25 cellular contexts compared by ENCODE assay signal in genomic region chr10:48536916-48537890, GRCh38.
DNase-seq lines count a peak whose midpoint lies in the region; ATAC-seq and TF ChIP-seq lines count a peak whose summit lies in the region.
"Had no signal": no experiment of that assay in that cellular context is flagged by ENCODE, and none has a peak within 500 bp of the region (broad histone marks: within the 10 kb centered on the region; RNA-seq: fewer than 3 reads in every experiment).

No MANE protein-coding gene starts in this region.

- H3K79me2 ChIP-seq in GM23338 (replicated peaks; ENCODE audit: insufficient read depth): no peaks in the 10 kb centered on the region

- WGBS in iPS DF 6.9 (ENCODE audit: insufficient coverage, insufficient read length): no CpG with 5 or more reads among the region's 13 CpGs
- 87 to 93% (median 90%) methylated on average over 13 of the region's 13 CpGs for WGBS in spleen, 5 donors

- POLR2A ChIA-PET in naive thymus-derived CD4-positive, alpha-beta T cell (lab: Charles Lee): no interaction called here

- peak overlapping the region; percentile 51; the same call in 2 of the 3 replicates for H3K4me3 Mint-ChIP-seq in GM23338
- no peak overlapping the region for H3K4me3 Mint-ChIP-seq in naive thymus-derived CD4-positive, alpha-beta T cell
- H3K4me3 Mint-ChIP-seq: activated CD8-positive, alpha-beta T cell treated with anti-CD3 and anti-CD28 coated beads for 36 hours; CD4-positive, alpha-beta T cell; stimulated activated effector memory CD8-positive, alpha-beta T cell treated with anti-CD3 and anti-CD28 coated beads, Interleukin-12 subunit alpha, Interleukin-12 subunit beta, amount 100 ng/mL, for 72 hours had no signal

- peak overlapping the region; percentile 24; the same call in 1 of the 2 replicates for H3K4me3 ChIP-seq in GM23338
- H3K4me3 ChIP-seq in NT2/D1 (ENCODE audit: insufficient read length, low read depth): no peak overlapping the region
- no peak overlapping the region for H3K4me3 ChIP-seq in iPS DF 6.9 (ENCODE audit: low read length)
- no peak overlapping the region for H3K4me3 ChIP-seq in spleen
- H3K4me3 ChIP-seq in naive thymus-derived CD4-positive, alpha-beta T cell (ENCODE audit: low read length): no peak overlapping the region

- H3K36me3 ChIP-seq in GM23338 (ENCODE audit: insufficient read depth) (no peaks in the 10 kb centered on the region), NT2/D1 (ENCODE audit: insufficient read depth, insufficient read length, low read length) (no peaks in the 10 kb centered on the region), iPS DF 6.9 (ENCODE audit: control insufficient read depth, insufficient read depth, low read length) (no peaks in the 10 kb centered on the region), spleen (no peaks in the 10 kb centered on the region)
- H3K36me3 ChIP-seq in naive thymus-derived CD4-positive, alpha-beta T cell (ENCODE audit: control insufficient read depth in 2 of 3, insufficient read depth in 3 of 3, low read length in 3 of 3): no peaks in the 10 kb centered on the region

- peak; percentile 81 for DNase-seq in GM23338 (ENCODE audit: low spot score)
- no peak for DNase-seq in NT2/D1 (ENCODE audit: low read depth, low spot score)
- DNase-seq in iPS DF 6.9 (ENCODE audit: low read depth, low spot score): no peak
- DNase-seq in spleen: peak; percentile 49
- no peak for DNase-seq in anterior cingulate cortex (lab: John Stamatoyannopoulos, UW)
- DNase-seq in activated gamma-delta T cell treated with Interleukin-2 at 50 U/mL for 16 hours: no peak
- DNase-seq in naive thymus-derived CD4-positive, alpha-beta T cell: no peak
- DNase-seq: activated CD8-positive, alpha-beta T cell treated with anti-CD3 and anti-CD28 coated beads for 36 hours; activated T-cell treated with anti-CD3 and anti-CD28 coated beads, Interleukin-2, amount 50 U/mL, for 1 hour; CD4-positive, alpha-beta T cell; cerebellar nuclear complex; DMS153; GDM1; H7; hippocampal formation; NCI-H1092 treated with DMSO at 0.1 percent for 48 hours; NCI-H2029; NCI-H345; NCI-H774; stimulated activated CD4-positive, alpha-beta T cell treated with anti-CD3 and anti-CD28 coated beads, Interleukin-4, amount 100 ng/mL, for 24 hours; substantia nigra; T-helper 1 cell had no signal

- H3K9ac ChIP-seq in NT2/D1 (ENCODE audit: insufficient read length, low read depth): peak overlapping the region; percentile 61

- H4K20me1 ChIP-seq in GM23338 (replicated peaks; ENCODE audit: insufficient read depth): no peaks in the 10 kb centered on the region

- H3K27ac ChIP-seq in GM23338 (ENCODE audit: low read depth): peak overlapping the region; percentile 86
- H3K27ac ChIP-seq in iPS DF 6.9 (ENCODE audit: low read length): peak overlapping the region; percentile 12
- no peak overlapping the region for H3K27ac ChIP-seq in spleen
- H3K27ac ChIP-seq in naive thymus-derived CD4-positive, alpha-beta T cell (ENCODE audit: low read depth, low read length): no peak overlapping the region

- peak; percentile 23 for ATAC-seq in GM23338
- no peak for ATAC-seq in naive thymus-derived CD4-positive, alpha-beta T cell
- ATAC-seq: activated CD8-positive, alpha-beta T cell treated with anti-CD3 and anti-CD28 coated beads for 36 hours; sciatic nerve; stimulated activated effector memory CD8-positive, alpha-beta T cell treated with anti-CD3 and anti-CD28 coated beads, Interleukin-12 subunit alpha, Interleukin-12 subunit beta, amount 100 ng/mL, for 72 hours had no signal

- peaks cover 15% of the 10 kb centered on the region; the same call in 1 of the 2 replicates for H3K9me2 ChIP-seq in GM23338 (ENCODE audit: insufficient read depth)

- H3K27me3 ChIP-seq in GM23338 (ENCODE audit: insufficient read depth) (no peaks in the 10 kb centered on the region), NT2/D1 (ENCODE audit: insufficient read depth, insufficient read length) (no peaks in the 10 kb centered on the region), iPS DF 6.9 (ENCODE audit: control insufficient read depth, insufficient read depth, low read length) (no peaks in the 10 kb centered on the region), spleen (replicated peaks in 1 of 7) (no peaks in the 10 kb centered on the region)
- no peaks in the 10 kb centered on the region for H3K27me3 ChIP-seq in naive thymus-derived CD4-positive, alpha-beta T cell (ENCODE audit: control insufficient read depth in 2 of 2, insufficient read depth in 2 of 2, low read length in 2 of 2)

- TF ChIP-seq POLR2A in spleen (IDR thresholded peaks at IDR 0.05): no peak

- peak overlapping the region; percentile 64 for H3K4me2 ChIP-seq in GM23338

- H3K36me3 Mint-ChIP-seq in GM23338 (ENCODE audit: low read depth): no peaks in the 10 kb centered on the region; the same call in 1 of the 3 replicates
- H3K36me3 Mint-ChIP-seq in naive thymus-derived CD4-positive, alpha-beta T cell: no peaks in the 10 kb centered on the region
- H3K36me3 Mint-ChIP-seq: stimulated activated effector memory CD8-positive, alpha-beta T cell treated with anti-CD3 and anti-CD28 coated beads, Interleukin-12 subunit alpha, Interleukin-12 subunit beta, amount 100 ng/mL, for 72 hours had no signal

- H3K9me3 ChIP-seq in NT2/D1 (ENCODE audit: insufficient read depth, low read length): no peaks in the 10 kb centered on the region
- no peaks in the 10 kb centered on the region for H3K9me3 ChIP-seq in iPS DF 6.9 (ENCODE audit: control insufficient read depth, insufficient read depth, low read length)
- H3K9me3 ChIP-seq in spleen: no peaks in the 10 kb centered on the region
- no peaks in the 10 kb centered on the region for H3K9me3 ChIP-seq in naive thymus-derived CD4-positive, alpha-beta T cell (ENCODE audit: control insufficient read depth in 2 of 3, low read length in 3 of 3)

- CTCF ChIA-PET in naive thymus-derived CD4-positive, alpha-beta T cell (lab: Charles Lee): no interaction called here

- H3K4me1 ChIP-seq in GM23338 (ENCODE audit: insufficient read depth) (peaks cover 50% of the 10 kb centered on the region), NT2/D1 (ENCODE audit: insufficient read depth, insufficient read length) (peaks cover 13% of the 10 kb centered on the region), iPS DF 6.9 (ENCODE audit: control insufficient read depth, insufficient read depth, low read length) (peaks cover 13% of the 10 kb centered on the region), spleen (no peaks in the 10 kb centered on the region)
- H3K4me1 ChIP-seq in naive thymus-derived CD4-positive, alpha-beta T cell (ENCODE audit: control insufficient read depth in 2 of 2, insufficient read depth in 2 of 2, low read length in 2 of 2): no peaks in the 10 kb centered on the region

- peaks cover 47% of the 10 kb centered on the region for H3K4me1 Mint-ChIP-seq in GM23338
- no peaks in the 10 kb centered on the region for H3K4me1 Mint-ChIP-seq in naive thymus-derived CD4-positive, alpha-beta T cell
- H3K4me1 Mint-ChIP-seq: stimulated activated effector memory CD8-positive, alpha-beta T cell treated with anti-CD3 and anti-CD28 coated beads, Interleukin-12 subunit alpha, Interleukin-12 subunit beta, amount 100 ng/mL, for 72 hours had no signal

- peaks cover 14% of the 10 kb centered on the region for H3K27me3 Mint-ChIP-seq in GM23338 (ENCODE audit: insufficient read depth, low read depth, poor library complexity)
- H3K27me3 Mint-ChIP-seq in naive thymus-derived CD4-positive, alpha-beta T cell: peaks cover 0 to 14% (median 7%) of the 10 kb centered on the region in 5 donors
- H3K27me3 Mint-ChIP-seq: activated CD8-positive, alpha-beta T cell treated with anti-CD3 and anti-CD28 coated beads for 36 hours had no signal

- TF ChIP-seq CTCF in GM23338 (conservative IDR thresholded peaks at IDR 0.05; ENCODE audit: low read depth in 2 of 2) (no peak), spleen (IDR thresholded peaks at IDR 0.05 in 8 of 11, conservative IDR thresholded peaks at IDR 0.05 in 3 of 11) (no peak)

- peak overlapping the region; percentile 85 for H3K27ac Mint-ChIP-seq in GM23338
- H3K27ac Mint-ChIP-seq in naive thymus-derived CD4-positive, alpha-beta T cell: no peak overlapping the region
- H3K27ac Mint-ChIP-seq: activated CD8-positive, alpha-beta T cell treated with anti-CD3 and anti-CD28 coated beads for 36 hours; CD4-positive, alpha-beta T cell; progenitor cell of endocrine pancreas; stimulated activated effector memory CD8-positive, alpha-beta T cell treated with anti-CD3 and anti-CD28 coated beads, Interleukin-12 subunit alpha, Interleukin-12 subunit beta, amount 100 ng/mL, for 72 hours had no signal

- intact Hi-C loops in spleen (cut with DNase I; ENCODE audit: low total_unique reads): no loop called here
- intact Hi-C loops in naive thymus-derived CD4-positive, alpha-beta T cell (cut with micrococcal nuclease): no loop called here

- H3K9me3 Mint-ChIP-seq in GM23338: no peaks in the 10 kb centered on the region
- peaks cover 0 to 2% (median 0%) of the 10 kb centered on the region in 11 donors for H3K9me3 Mint-ChIP-seq in naive thymus-derived CD4-positive, alpha-beta T cell
- H3K9me3 Mint-ChIP-seq: activated CD8-positive, alpha-beta T cell treated with anti-CD3 and anti-CD28 coated beads for 36 hours; CD4-positive, alpha-beta T cell; stimulated activated effector memory CD8-positive, alpha-beta T cell treated with anti-CD3 and anti-CD28 coated beads, Interleukin-12 subunit alpha, Interleukin-12 subunit beta, amount 100 ng/mL, for 72 hours had no signal

- peaks cover 5% of the 10 kb centered on the region for H3F3A ChIP-seq in GM23338 (replicated peaks; ENCODE audit: low read depth)

- peak overlapping the region; percentile 2; the same call in 1 of the 2 replicates for H2AFZ ChIP-seq in GM23338

TF ChIP-seq in GM23338, 12 proteins besides CTCF, POLR2A, EP300 and RAD21 (continues in another document):
- TF ChIP-seq NANOG (IDR thresholded peaks at IDR 0.05; ENCODE audit: borderline replicate concordance) (peak; percentile 77), POLR2AphosphoS5 (IDR thresholded peaks at IDR 0.05; ENCODE audit: low read depth) (no peak), CREB1 (CRISPR knock-in tag; IDR thresholded peaks at IDR 0.05; ENCODE audit: low read depth) (no peak), ZNF114 (CRISPR knock-in tag; IDR thresholded peaks at IDR 0.05) (peak; percentile 85; the same call in 1 of the 2 replicates)

Comparison
In these comparisons a context has a peak if more than half of its experiments do, and no peak if none do; other contexts are left out.
1. DNase-seq: peak in GM23338 (single experiment) and spleen (single experiment); none in NT2/D1 (single experiment), iPS DF 6.9 (single experiment), anterior cingulate cortex (0 of 58), activated gamma-delta T cell treated with Interleukin-2 at 50 U/mL for 16 hours (single experiment) and naive thymus-derived CD4-positive, alpha-beta T cell (0 of 9).
2. H3K27ac ChIP-seq: peak in GM23338 (single experiment) and iPS DF 6.9 (single experiment); none in spleen (0 of 8) and naive thymus-derived CD4-positive, alpha-beta T cell (single experiment).